Comparison of ENCODE assay signal across 1 cellular context in genomic region chr13:59745395-59745788, GRCh38.
TF ChIP-seq lines count a peak whose summit lies in the region.

No MANE protein-coding gene starts in this region.

TF ChIP-seq in WTC11, 78 proteins besides CTCF, POLR2A, EP300 and RAD21 (continued from another document):
- TF ChIP-seq IRF1 (CRISPR knock-in tag; IDR thresholded peaks at IDR 0.05), result no peak
- TF ChIP-seq CREM (CRISPR knock-in tag; IDR thresholded peaks at IDR 0.05), result no peak
- TF ChIP-seq ZBTB43 (CRISPR knock-in tag; IDR thresholded peaks at IDR 0.05), result no peak
- no peak for TF ChIP-seq JUN (CRISPR knock-in tag; IDR thresholded peaks at IDR 0.05)
- TF ChIP-seq ERG (CRISPR knock-in tag; IDR thresholded peaks at IDR 0.05), result no peak
- TF ChIP-seq ZNF423 (CRISPR knock-in tag; IDR thresholded peaks at IDR 0.05), result no peak
- TF ChIP-seq PREB (CRISPR knock-in tag; IDR thresholded peaks at IDR 0.05; ENCODE audit: borderline replicate concordance), result no peak
